In genomic region chr16:66516808-66517585, GRCh38 we compare ENCODE assay signal across 8 cellular contexts. TPM values are rescaled to one million over a fixed set of nuclear protein-coding genes. Genes with fewer than 3 reads are reported as not detected.
DNase-seq lines count a peak whose midpoint lies in the region; ATAC-seq and TF ChIP-seq lines count a peak whose summit lies in the region.

No MANE protein-coding gene starts in this region.

- H3K9ac ChIP-seq in fibroblast of lung (ENCODE audit: insufficient read depth, low read length), result peak overlapping the region; percentile 34

- H3K27me3 ChIP-seq in fibroblast of lung (ENCODE audit: control insufficient read depth, insufficient read depth, low read length), result no peaks in the 10 kb centered on the region

- TF ChIP-seq CTCF in fibroblast of lung (conservative IDR thresholded peaks at IDR 0.05 in 1 of 2, IDR thresholded peaks at IDR 0.05 in 1 of 2; ENCODE audit: low read depth in 1 of 2, low read length in 2 of 2), result no peak
- TF ChIP-seq CTCF in nephron progenitor cell (IDR thresholded peaks at IDR 0.05), result no peak

- peaks cover 57% of the 10 kb centered on the region for H3K36me3 Mint-ChIP-seq in nephron progenitor cell (ENCODE audit: low read depth)

- H2AFZ ChIP-seq in fibroblast of lung (ENCODE audit: low read length), result peak overlapping the region; percentile 48

- H3K27ac ChIP-seq in fibroblast of lung (ENCODE audit: insufficient read depth, low read length), result peak overlapping the region; percentile 87

- H3K4me3 ChIP-seq in fibroblast of lung (replicated peaks in 1 of 4; ENCODE audit: control extremely low read depth in 1 of 4, insufficient read depth in 1 of 4, low read depth in 3 of 4, low read length in 4 of 4), result peak overlapping the region in 1 of 4 experiments; percentile 27

- peak overlapping the region; percentile 84 for H3K27ac Mint-ChIP-seq in nephron progenitor cell
- peak overlapping the region; percentile 98 to 99 for H3K27ac Mint-ChIP-seq in stimulated activated naive CD8-positive, alpha-beta T cell treated with anti-CD3 and anti-CD28 coated beads, Interleukin-15, amount 100 ng/mL, for 72 hours

- H3K9me3 ChIP-seq in fibroblast of lung (ENCODE audit: control insufficient read depth, insufficient read depth, low read depth, low read length), result no peaks in the 10 kb centered on the region

- peak overlapping the region; percentile 70 for H3K4me2 ChIP-seq in fibroblast of lung (ENCODE audit: extremely low read depth, insufficient read depth, low read length)

- peaks cover 2% of the 10 kb centered on the region for H3K27me3 Mint-ChIP-seq in nephron progenitor cell (ENCODE audit: low read depth, poor library complexity)
- no peaks in the 10 kb centered on the region for H3K27me3 Mint-ChIP-seq in stimulated activated naive CD8-positive, alpha-beta T cell treated with anti-CD3 and anti-CD28 coated beads, Interleukin-15, amount 100 ng/mL, for 72 hours

- peaks cover 2% of the 10 kb centered on the region for H3K36me3 ChIP-seq in fibroblast of lung (ENCODE audit: control insufficient read depth, insufficient read depth, low read length)

- H3K9me3 Mint-ChIP-seq in nephron progenitor cell, result no peaks in the 10 kb centered on the region
- H3K9me3 Mint-ChIP-seq in stimulated activated naive CD8-positive, alpha-beta T cell treated with anti-CD3 and anti-CD28 coated beads, Interleukin-15, amount 100 ng/mL, for 72 hours, result no peaks in the 10 kb centered on the region

- DNase-seq in AG08396 (ENCODE audit: low spot score) (peak; percentile 95), OCI-M2 (lab: John Stamatoyannopoulos, UW; ENCODE audit: unreplicated experiment) (peak; percentile 29), fibroblast of lung (ENCODE audit: low read depth in 2 of 2) (peak; percentile 99), nephron progenitor cell (no peak)
- peak; percentile 87 to 88 for DNase-seq in activated T-cell treated with anti-CD3 and anti-CD28 coated beads, Interleukin-2, amount 50 U/mL, for 48 hours
- peak; percentile 65 to 91 for DNase-seq in stimulated activated naive CD8-positive, alpha-beta T cell treated with anti-CD3 and anti-CD28 coated beads, Interleukin-15, amount 100 ng/mL, for 72 hours

- no peak overlapping the region for H3K4me3 Mint-ChIP-seq in nephron progenitor cell
- H3K4me3 Mint-ChIP-seq in stimulated activated naive CD8-positive, alpha-beta T cell treated with anti-CD3 and anti-CD28 coated beads, Interleukin-15, amount 100 ng/mL, for 72 hours, result peak overlapping the region; percentile 88 to 92

- H3K4me1 Mint-ChIP-seq in nephron progenitor cell, result peaks cover 26% of the 10 kb centered on the region
- peaks cover 69% of the 10 kb centered on the region for H3K4me1 Mint-ChIP-seq in stimulated activated naive CD8-positive, alpha-beta T cell treated with anti-CD3 and anti-CD28 coated beads, Interleukin-15, amount 100 ng/mL, for 72 hours

- H4K20me1 ChIP-seq in fibroblast of lung (ENCODE audit: control insufficient read depth, extremely low read depth, insufficient read depth, low read length), result no peaks in the 10 kb centered on the region

- no peaks in the 10 kb centered on the region for H3K79me2 ChIP-seq in fibroblast of lung (ENCODE audit: control insufficient read depth, insufficient read depth, low read length)

- peak; percentile 98 for ATAC-seq in GM19023 (IDR thresholded peaks at IDR 0.05; ENCODE audit: unreplicated experiment)
- ATAC-seq in HG03280 (IDR thresholded peaks at IDR 0.05; ENCODE audit: unreplicated experiment), result peak; percentile 95
- ATAC-seq in stimulated activated naive CD8-positive, alpha-beta T cell treated with anti-CD3 and anti-CD28 coated beads, Interleukin-15, amount 100 ng/mL, for 72 hours, result peak; percentile 94

- peaks cover 36% of the 10 kb centered on the region for H3K4me1 ChIP-seq in fibroblast of lung (ENCODE audit: control insufficient read depth, extremely low read depth, insufficient read depth, low read length)

RNA-seq across cellular contexts. Expression of gene TK2, which starts 32.9 kb away (rescaled TPM):
- total RNA-seq in fibroblast of lung, result 57.5 and 73.7 TPM in 2 replicates
- 34.8 and 36.8 TPM in 2 replicates for polyA plus RNA-seq in fibroblast of lung
- 24.8 and 31.4 TPM in 2 replicates for polyA plus RNA-seq in fibroblast of lung (2012)
- polyA minus RNA-seq in fibroblast of lung (ENCODE audit: low replicate concordance), result 75.7 and 207 TPM in 2 replicates

RNA-seq across cellular contexts. Expression of gene CKLF, which starts 35.4 kb away (rescaled TPM):
- 38.8 and 41.9 TPM in 2 replicates for total RNA-seq in fibroblast of lung
- polyA plus RNA-seq in fibroblast of lung, result 70.9 and 82.8 TPM in 2 replicates
- 70.3 and 72.2 TPM in 2 replicates for polyA plus RNA-seq in fibroblast of lung (2012)
- polyA minus RNA-seq in fibroblast of lung (ENCODE audit: low replicate concordance), result 11.3 and 28.6 TPM in 2 replicates

RNA-seq across cellular contexts. Expression of gene CMTM1, which starts 49.2 kb away (rescaled TPM):
- 1.5 and 2.3 TPM in 2 replicates for total RNA-seq in fibroblast of lung
- polyA plus RNA-seq in fibroblast of lung, result 0.87 and 0.99 TPM in 2 replicates
- polyA plus RNA-seq in fibroblast of lung (2012), result 0.99 and 2.2 TPM in 2 replicates
- polyA minus RNA-seq in fibroblast of lung (ENCODE audit: low replicate concordance), result 1.1 TPM in 1 of 2 replicates, not detected in the other
